In genomic region chr18:45821021-45821420, GRCh38 we compare ENCODE assay signal across 4 cellular contexts. TPM values are rescaled to one million over a fixed set of nuclear protein-coding genes. Genes with fewer than 3 reads are reported as not detected.
"Had no signal": no experiment of that assay in that cellular context is flagged by ENCODE, and none has a peak within 500 bp of the region (broad histone marks: within the 10 kb centered on the region; RNA-seq: fewer than 3 reads in every experiment).

No MANE protein-coding gene starts in this region.

- H3K4me2 ChIP-seq: GM23338 had no signal

- H2AFZ ChIP-seq: GM23338 had no signal

- H3K4me3 ChIP-seq: GM23338, K562 had no signal

- ATAC-seq: GM23338, K562 had no signal

- DNase-seq: H9, HCEC 1CT had no signal

RNA-seq across cellular contexts. Expression of gene SIGLEC15, which starts 4.5 kb away (rescaled TPM):
- total RNA-seq: GM23338, K562 had no signal
- polyA plus RNA-seq: K562 had no signal
